Comparison of ENCODE assay signal across 1 cellular context in genomic region chr7:66015440-66016130, GRCh38.
TF ChIP-seq lines count a peak whose summit lies in the region.

No MANE protein-coding gene starts in this region.

TF ChIP-seq in HepG2, 621 proteins besides CTCF, POLR2A, EP300 and RAD21 (continued from another document):
- no peak for TF ChIP-seq TRAFD1 (CRISPR knock-in tag; IDR thresholded peaks at IDR 0.05; ENCODE audit: borderline replicate concordance)
- no peak for TF ChIP-seq EEA1 (CRISPR knock-in tag; IDR thresholded peaks at IDR 0.05; ENCODE audit: borderline replicate concordance)
- TF ChIP-seq RFXANK (CRISPR knock-in tag; IDR thresholded peaks at IDR 0.05) = no peak
- no peak for TF ChIP-seq ZBED4 (CRISPR knock-in tag; IDR thresholded peaks at IDR 0.05; ENCODE audit: borderline replicate concordance)
- TF ChIP-seq ZNF317 (CRISPR knock-in tag; IDR thresholded peaks at IDR 0.05) = peak; percentile 96
- TF ChIP-seq DMTF1 (CRISPR knock-in tag; IDR thresholded peaks at IDR 0.05) = no peak
TF ChIP-seq in HepG2: peak in this region for 1.
